1 cellular context compared by ENCODE assay signal in genomic region chr12:63917477-63917862, GRCh38.
TF ChIP-seq lines count a peak whose summit lies in the region.

No MANE protein-coding gene starts in this region.

TF ChIP-seq in IMR-90, 13 proteins besides CTCF, POLR2A, EP300 and RAD21:
- TF ChIP-seq MAFK (IDR thresholded peaks at IDR 0.05; ENCODE audit: low read depth, low read length) (peak; percentile 57), SMC3 (IDR thresholded peaks at IDR 0.05; ENCODE audit: low read depth, low read length) (no peak)
TF ChIP-seq in IMR-90: peak in this region for 1.
